In genomic region chr20:44734938-44735337, GRCh38 we compare ENCODE assay signal across 1 cellular context.
TF ChIP-seq lines count a peak whose summit lies in the region.

No MANE protein-coding gene starts in this region.

TF ChIP-seq in WTC11, 78 proteins besides CTCF, POLR2A, EP300 and RAD21 (continued from another document):
- TF ChIP-seq, protein P1, sequence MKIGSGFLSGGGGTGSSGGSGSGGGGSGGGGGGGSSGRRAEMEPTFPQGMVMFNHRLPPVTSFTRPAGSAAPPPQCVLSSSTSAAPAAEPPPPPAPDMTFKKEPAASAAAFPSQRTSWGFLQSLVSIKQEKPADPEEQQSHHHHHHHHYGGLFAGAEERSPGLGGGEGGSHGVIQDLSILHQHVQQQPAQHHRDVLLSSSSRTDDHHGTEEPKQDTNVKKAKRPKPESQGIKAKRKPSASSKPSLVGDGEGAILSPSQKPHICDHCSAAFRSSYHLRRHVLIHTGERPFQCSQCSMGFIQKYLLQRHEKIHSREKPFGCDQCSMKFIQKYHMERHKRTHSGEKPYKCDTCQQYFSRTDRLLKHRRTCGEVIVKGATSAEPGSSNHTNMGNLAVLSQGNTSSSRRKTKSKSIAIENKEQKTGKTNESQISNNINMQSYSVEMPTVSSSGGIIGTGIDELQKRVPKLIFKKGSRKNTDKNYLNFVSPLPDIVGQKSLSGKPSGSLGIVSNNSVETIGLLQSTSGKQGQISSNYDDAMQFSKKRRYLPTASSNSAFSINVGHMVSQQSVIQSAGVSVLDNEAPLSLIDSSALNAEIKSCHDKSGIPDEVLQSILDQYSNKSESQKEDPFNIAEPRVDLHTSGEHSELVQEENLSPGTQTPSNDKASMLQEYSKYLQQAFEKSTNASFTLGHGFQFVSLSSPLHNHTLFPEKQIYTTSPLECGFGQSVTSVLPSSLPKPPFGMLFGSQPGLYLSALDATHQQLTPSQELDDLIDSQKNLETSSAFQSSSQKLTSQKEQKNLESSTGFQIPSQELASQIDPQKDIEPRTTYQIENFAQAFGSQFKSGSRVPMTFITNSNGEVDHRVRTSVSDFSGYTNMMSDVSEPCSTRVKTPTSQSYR (CRISPR knock-in tag; IDR thresholded peaks at IDR 0.05) = no peak
- TF ChIP-seq PRDM15 (CRISPR knock-in tag; IDR thresholded peaks at IDR 0.05) (no peak), MYBL2 (CRISPR knock-in tag; IDR thresholded peaks at IDR 0.05) (no peak), RORB (CRISPR knock-in tag; IDR thresholded peaks at IDR 0.05) (no peak), MXD4 (CRISPR knock-in tag; IDR thresholded peaks at IDR 0.05; ENCODE audit: borderline replicate concordance) (no peak)
